In the genomic region with DNA sequence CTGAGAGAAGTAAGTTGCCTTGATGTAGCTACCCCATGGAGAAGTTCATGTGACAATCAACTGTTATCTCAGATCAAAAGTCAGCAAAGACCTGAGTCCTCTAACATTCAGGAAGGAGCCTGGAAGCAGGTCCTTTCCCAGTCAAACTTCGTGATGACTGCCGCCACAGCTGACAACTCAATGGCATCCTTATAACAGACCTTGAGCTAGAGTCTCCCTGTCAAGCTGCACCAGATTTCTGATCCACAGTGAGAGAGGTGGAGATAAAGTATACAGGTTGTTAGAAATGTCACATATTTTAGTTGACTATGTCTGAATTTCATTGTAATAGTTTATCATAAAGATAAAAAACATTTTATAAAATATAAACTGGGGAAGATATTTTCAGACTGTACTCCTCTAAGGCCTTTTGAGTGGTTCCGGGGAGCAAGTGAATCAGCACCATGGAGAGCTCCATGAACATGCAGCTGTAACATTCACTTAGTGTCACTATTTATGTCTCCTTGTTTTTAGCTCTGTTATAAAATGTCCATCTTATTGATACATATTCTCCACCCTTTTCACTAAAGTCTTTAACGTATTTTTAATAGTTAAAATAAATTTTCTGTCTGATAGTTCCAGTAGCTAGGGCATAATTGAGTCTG, we compare ENCODE assay signal across 11 cellular contexts.
A peak's percentile ranks its signal among the peaks of the same experiment; 100 is the strongest.
DNase-seq lines count a peak whose midpoint lies in the region; ATAC-seq and TF ChIP-seq lines count a peak whose summit lies in the region.
"Had no signal": no experiment of that assay in that cellular context is flagged by ENCODE, and none has a peak within 500 bp of the region (broad histone marks: within the 10 kb centered on the region; RNA-seq: fewer than 3 reads in every experiment).

No MANE protein-coding gene starts in this region.

- no peaks in the 10 kb centered on the region for H3K79me2 ChIP-seq in SK-N-SH (ENCODE audit: insufficient read depth)

- no peak overlapping the region for H3K27ac ChIP-seq in SK-N-SH (ENCODE audit: low read depth in 2 of 2, low read length in 1 of 2)
- H3K27ac ChIP-seq in brain microvascular endothelial cell = no peak overlapping the region
- H3K27ac ChIP-seq: gastroesophageal sphincter had no signal

- under 1% methylated on average over 4 of the region's 4 CpGs for WGBS in SK-N-SH (ENCODE audit: low lambda C conversion rate)

- POLR2A ChIA-PET in SK-N-SH (lab: Yijun Ruan, JAX) = no interaction called here

- H3K4me1 ChIP-seq in SK-N-SH (ENCODE audit: control insufficient read depth in 1 of 2, insufficient read depth in 2 of 2, low read depth in 1 of 2, low read length in 1 of 2) = no peaks in the 10 kb centered on the region
- H3K4me1 ChIP-seq: gastroesophageal sphincter had no signal

- DNase-seq in SK-N-SH = no peak
- peak; percentile 38 for DNase-seq in NCI-H460 (ENCODE audit: extremely low read depth, low read depth)
- DNase-seq in brain microvascular endothelial cell = peak; percentile 3
- peak; percentile 53 for DNase-seq in neural crest cell (ENCODE audit: low read depth, low spot score)
- DNase-seq in NCI-H1417 (lab: John Stamatoyannopoulos, UW) = no peak
- DNase-seq in T-helper 1 cell = no peak
- DNase-seq: activated T-cell treated with anti-CD3 and anti-CD28 coated beads, Interleukin-2, amount 50 U/mL, for 1 hour; NCI-H446 treated with DMSO at 0.1 percent for 48 hours had no signal

- H3K27me3 ChIP-seq in SK-N-SH (ENCODE audit: insufficient read depth) = no peaks in the 10 kb centered on the region
- H3K27me3 ChIP-seq in brain microvascular endothelial cell (replicated peaks) = no peaks in the 10 kb centered on the region
- H3K27me3 ChIP-seq: gastroesophageal sphincter had no signal

- no peak overlapping the region for H3K27ac Mint-ChIP-seq in neural crest cell (ENCODE audit: unreplicated experiment)

- TF ChIP-seq CTCF in SK-N-SH (IDR thresholded peaks at IDR 0.05) = no peak
- no peak for TF ChIP-seq CTCF in brain microvascular endothelial cell (IDR thresholded peaks at IDR 0.05; ENCODE audit: low read depth, low read length, missing control alignments)
- TF ChIP-seq CTCF in neural crest cell (conservative IDR thresholded peaks at IDR 0.05) = no peak

- no peak overlapping the region for H3K4me3 ChIP-seq in SK-N-SH (ENCODE audit: low read depth in 2 of 2, low read length in 1 of 2)
- no peak overlapping the region for H3K4me3 ChIP-seq in brain microvascular endothelial cell (ENCODE audit: low read depth, low read length)
- H3K4me3 ChIP-seq: gastroesophageal sphincter had no signal

- no peaks in the 10 kb centered on the region for H3K9me2 ChIP-seq in SK-N-SH

- CTCF ChIA-PET in SK-N-SH (lab: Yijun Ruan, JAX) = no interaction called here

- TF ChIP-seq RAD21 in SK-N-SH (IDR thresholded peaks at IDR 0.05; ENCODE audit: low read length) = no peak

- no peaks in the 10 kb centered on the region for H3K4me1 Mint-ChIP-seq in neural crest cell

- H3K36me3 ChIP-seq in SK-N-SH (replicated peaks in 1 of 2; ENCODE audit: control insufficient read depth in 1 of 2, insufficient read depth in 2 of 2, low read length in 1 of 2) = no peaks in the 10 kb centered on the region
- no peaks in the 10 kb centered on the region for H3K36me3 ChIP-seq in brain microvascular endothelial cell (replicated peaks)
- H3K36me3 ChIP-seq: gastroesophageal sphincter had no signal

- in situ Hi-C loops in brain microvascular endothelial cell (cut with HindIII; ENCODE audit: low pct_ligation_motif_present, low sequenced_read_pairs) = no loop called here

- H3K9me3 Mint-ChIP-seq in neural crest cell = no peaks in the 10 kb centered on the region

- no peaks in the 10 kb centered on the region for H3K9me3 ChIP-seq in SK-N-SH
- H3K9me3 ChIP-seq: gastroesophageal sphincter had no signal

- no peaks in the 10 kb centered on the region for H3K36me3 Mint-ChIP-seq in neural crest cell (ENCODE audit: low read depth)

- H3F3A ChIP-seq in SK-N-SH (replicated peaks; ENCODE audit: insufficient read depth) = no peaks in the 10 kb centered on the region

- ATAC-seq in SK-N-SH treated with all-trans-retinoic acid at 6 μM for 48 hours = no peak
- ATAC-seq in HG03095 (IDR thresholded peaks at IDR 0.05; ENCODE audit: unreplicated experiment) = no peak
- ATAC-seq: gastroesophageal sphincter had no signal

- H2AFZ ChIP-seq in SK-N-SH (ENCODE audit: low read depth) = no peak overlapping the region

- H3K4me3 Mint-ChIP-seq in neural crest cell = no peak overlapping the region

- H3K4me2 ChIP-seq in SK-N-SH = no peak overlapping the region

- TF ChIP-seq EP300 in SK-N-SH (IDR thresholded peaks at IDR 0.05; ENCODE audit: borderline replicate concordance in 1 of 2, low read depth in 1 of 2, low read length in 1 of 2) = no peak

- peaks cover 9% of the 10 kb centered on the region for H3K27me3 Mint-ChIP-seq in neural crest cell (ENCODE audit: low read depth)

- H4K20me1 ChIP-seq in SK-N-SH (ENCODE audit: insufficient read depth) = no peaks in the 10 kb centered on the region

- H3K9ac ChIP-seq in SK-N-SH = no peak overlapping the region

TF ChIP-seq in SK-N-SH, 30 proteins besides CTCF, POLR2A, EP300 and RAD21:
- TF ChIP-seq TAF1 (IDR thresholded peaks at IDR 0.05; ENCODE audit: borderline replicate concordance, low read depth, low read length) = no peak
- TF ChIP-seq, protein P1, sequence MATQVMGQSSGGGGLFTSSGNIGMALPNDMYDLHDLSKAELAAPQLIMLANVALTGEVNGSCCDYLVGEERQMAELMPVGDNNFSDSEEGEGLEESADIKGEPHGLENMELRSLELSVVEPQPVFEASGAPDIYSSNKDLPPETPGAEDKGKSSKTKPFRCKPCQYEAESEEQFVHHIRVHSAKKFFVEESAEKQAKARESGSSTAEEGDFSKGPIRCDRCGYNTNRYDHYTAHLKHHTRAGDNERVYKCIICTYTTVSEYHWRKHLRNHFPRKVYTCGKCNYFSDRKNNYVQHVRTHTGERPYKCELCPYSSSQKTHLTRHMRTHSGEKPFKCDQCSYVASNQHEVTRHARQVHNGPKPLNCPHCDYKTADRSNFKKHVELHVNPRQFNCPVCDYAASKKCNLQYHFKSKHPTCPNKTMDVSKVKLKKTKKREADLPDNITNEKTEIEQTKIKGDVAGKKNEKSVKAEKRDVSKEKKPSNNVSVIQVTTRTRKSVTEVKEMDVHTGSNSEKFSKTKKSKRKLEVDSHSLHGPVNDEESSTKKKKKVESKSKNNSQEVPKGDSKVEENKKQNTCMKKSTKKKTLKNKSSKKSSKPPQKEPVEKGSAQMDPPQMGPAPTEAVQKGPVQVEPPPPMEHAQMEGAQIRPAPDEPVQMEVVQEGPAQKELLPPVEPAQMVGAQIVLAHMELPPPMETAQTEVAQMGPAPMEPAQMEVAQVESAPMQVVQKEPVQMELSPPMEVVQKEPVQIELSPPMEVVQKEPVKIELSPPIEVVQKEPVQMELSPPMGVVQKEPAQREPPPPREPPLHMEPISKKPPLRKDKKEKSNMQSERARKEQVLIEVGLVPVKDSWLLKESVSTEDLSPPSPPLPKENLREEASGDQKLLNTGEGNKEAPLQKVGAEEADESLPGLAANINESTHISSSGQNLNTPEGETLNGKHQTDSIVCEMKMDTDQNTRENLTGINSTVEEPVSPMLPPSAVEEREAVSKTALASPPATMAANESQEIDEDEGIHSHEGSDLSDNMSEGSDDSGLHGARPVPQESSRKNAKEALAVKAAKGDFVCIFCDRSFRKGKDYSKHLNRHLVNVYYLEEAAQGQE (IDR thresholded peaks at IDR 0.05; ENCODE audit: low read depth, low read length) = peak; percentile 93

TF ChIP-seq in SK-N-SH treated with all-trans-retinoic acid at 6 μM for 48 hours, 23 proteins besides CTCF, POLR2A, EP300 and RAD21:
- TF ChIP-seq CSDC2 (CRISPR knock-in tag; IDR thresholded peaks at IDR 0.05) (no peak), BACH2 (CRISPR knock-in tag; IDR thresholded peaks at IDR 0.05; ENCODE audit: borderline replicate concordance) (no peak), TOX (CRISPR knock-in tag; IDR thresholded peaks at IDR 0.05; ENCODE audit: borderline replicate concordance) (no peak), ARNTL (CRISPR knock-in tag; IDR thresholded peaks at IDR 0.05; ENCODE audit: borderline replicate concordance, low read depth) (no peak), ZFP30 (CRISPR knock-in tag; IDR thresholded peaks at IDR 0.05) (no peak), SNAI2 (CRISPR knock-in tag; IDR thresholded peaks at IDR 0.05) (no peak), GLIS3 (CRISPR knock-in tag; IDR thresholded peaks at IDR 0.05) (no peak), ZFP3 (CRISPR knock-in tag; IDR thresholded peaks at IDR 0.05) (no peak), OSR1 (CRISPR knock-in tag; IDR thresholded peaks at IDR 0.05) (no peak), ISL1 (CRISPR knock-in tag; IDR thresholded peaks at IDR 0.05) (no peak)
- TF ChIP-seq, protein P2, sequence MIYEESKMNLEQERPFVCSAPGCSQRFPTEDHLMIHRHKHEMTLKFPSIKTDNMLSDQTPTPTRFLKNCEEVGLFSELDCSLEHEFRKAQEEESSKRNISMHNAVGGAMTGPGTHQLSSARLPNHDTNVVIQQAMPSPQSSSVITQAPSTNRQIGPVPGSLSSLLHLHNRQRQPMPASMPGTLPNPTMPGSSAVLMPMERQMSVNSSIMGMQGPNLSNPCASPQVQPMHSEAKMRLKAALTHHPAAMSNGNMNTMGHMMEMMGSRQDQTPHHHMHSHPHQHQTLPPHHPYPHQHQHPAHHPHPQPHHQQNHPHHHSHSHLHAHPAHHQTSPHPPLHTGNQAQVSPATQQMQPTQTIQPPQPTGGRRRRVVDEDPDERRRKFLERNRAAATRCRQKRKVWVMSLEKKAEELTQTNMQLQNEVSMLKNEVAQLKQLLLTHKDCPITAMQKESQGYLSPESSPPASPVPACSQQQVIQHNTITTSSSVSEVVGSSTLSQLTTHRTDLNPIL (CRISPR knock-in tag; IDR thresholded peaks at IDR 0.05; ENCODE audit: low read depth) = no peak

Comparison
In these comparisons a context has a peak if more than half of its experiments do, and no peak if none do; other contexts are left out.
1. DNase-seq: peak in NCI-H460 (single experiment), brain microvascular endothelial cell (single experiment) and neural crest cell (single experiment); none in SK-N-SH (single experiment), NCI-H1417 (0 of 3) and T-helper 1 cell (0 of 5).